ENCODE assay signal across 17 cellular contexts in genomic region chr14:103293465-103293864, GRCh38.
"Had no signal": no experiment of that assay in that cellular context is flagged by ENCODE, and none has a peak within 500 bp of the region (broad histone marks: within the 10 kb centered on the region; RNA-seq: fewer than 3 reads in every experiment).

No MANE protein-coding gene starts in this region.

- H3K9me3 ChIP-seq: gastrocnemius medialis, lower lobe of right lung, mucosa of descending colon, neutrophil, pancreas, right atrium auricular region, thyroid gland had no signal

- H3K36me3 ChIP-seq: gastrocnemius medialis, lower lobe of right lung, neutrophil, pancreas, right atrium auricular region, thyroid gland had no signal

- H3K27ac Mint-ChIP-seq: endodermal cell; mesothelial cell of epicardium; naive B cell; natural killer cell treated with Interleukin-12 subunit alpha and Interleukin-12 subunit beta and Interleukin-15 and Interleukin-18, amount 100 ng/mL, for 72 hours; progenitor cell of endocrine pancreas; stimulated activated naive CD8-positive, alpha-beta T cell treated with anti-CD3 and anti-CD28 coated beads, Interleukin-15, amount 100 ng/mL, for 72 hours had no signal

- H3K36me3 Mint-ChIP-seq: mesothelial cell of epicardium; naive B cell; natural killer cell treated with Interleukin-12 subunit alpha and Interleukin-12 subunit beta and Interleukin-15 and Interleukin-18, amount 100 ng/mL, for 72 hours had no signal

- DNase-seq: cortex of kidney had no signal

- H3K9me3 Mint-ChIP-seq: mesothelial cell of epicardium; naive B cell; natural killer cell treated with Interleukin-12 subunit alpha and Interleukin-12 subunit beta and Interleukin-15 and Interleukin-18, amount 100 ng/mL, for 72 hours; stimulated activated naive CD8-positive, alpha-beta T cell treated with anti-CD3 and anti-CD28 coated beads, Interleukin-15, amount 100 ng/mL, for 72 hours had no signal

- H3K27ac ChIP-seq: epithelial cell of prostate, gastrocnemius medialis, lower lobe of right lung, neutrophil, pancreas, right atrium auricular region, skin epidermis, thyroid gland had no signal

- H3K27me3 ChIP-seq: pancreas, right atrium auricular region, thyroid gland had no signal

- H3K4me3 ChIP-seq: gastrocnemius medialis, lower lobe of right lung, mucosa of descending colon, pancreas, right atrium auricular region, skin epidermis, thyroid gland had no signal

- H3K4me1 ChIP-seq: gastrocnemius medialis, lower lobe of right lung, pancreas, right atrium auricular region, thyroid gland had no signal

- H3K4me1 Mint-ChIP-seq: endodermal cell, mesothelial cell of epicardium, neural crest cell had no signal

- H3K4me3 Mint-ChIP-seq: endodermal cell; mesothelial cell of epicardium; naive B cell; natural killer cell treated with Interleukin-12 subunit alpha and Interleukin-12 subunit beta and Interleukin-15 and Interleukin-18, amount 100 ng/mL, for 72 hours; neural crest cell; stimulated activated naive CD8-positive, alpha-beta T cell treated with anti-CD3 and anti-CD28 coated beads, Interleukin-15, amount 100 ng/mL, for 72 hours had no signal
